8 cellular contexts compared by ENCODE assay signal in genomic region chr6:28136585-28137457, GRCh38.
DNase-seq lines count a peak whose midpoint lies in the region; ATAC-seq and TF ChIP-seq lines count a peak whose summit lies in the region.

No MANE protein-coding gene starts in this region.

- H3K9ac ChIP-seq in HUES48 (ENCODE audit: low read depth, low read length) (peak overlapping the region; percentile 73), OCI-LY1 (ENCODE audit: low read length) (peak overlapping the region; percentile 94)

- H3K27me3 ChIP-seq in HUES48 (ENCODE audit: control insufficient read depth, insufficient read depth, low read length) (0 out of 2 replicates have a peak, but pooled peaks cover 3% of the 10 kb centered on the region), OCI-LY1 (ENCODE audit: insufficient read depth, low read length) (no peaks in the 10 kb centered on the region)

- peaks cover 11% of the 10 kb centered on the region for H3K79me2 ChIP-seq in OCI-LY1 (ENCODE audit: insufficient read depth, low read length)

- no peaks in the 10 kb centered on the region for H3K9me3 ChIP-seq in HUES48 (ENCODE audit: control insufficient read depth, insufficient read depth, low read length)
- H3K9me3 ChIP-seq in OCI-LY1 (ENCODE audit: low read length): no peaks in the 10 kb centered on the region

- H3K9me2 ChIP-seq in OCI-LY1 (ENCODE audit: low read depth, low read length): no peaks in the 10 kb centered on the region

- peak overlapping the region; percentile 89 for H3K4me2 ChIP-seq in OCI-LY1 (ENCODE audit: low read length)

- H3F3A ChIP-seq in OCI-LY1 (ENCODE audit: insufficient read depth, low read length): no peaks in the 10 kb centered on the region

- peak; percentile 91 for DNase-seq in COR-L47 (lab: John Stamatoyannopoulos, UW)
- DNase-seq in activated T-cell treated with anti-CD3 and anti-CD28 coated beads for 24 hours (ENCODE audit: low read depth): peak; percentile 74
- peak; percentile 36 for DNase-seq in epidermal melanocyte (ENCODE audit: insufficient read length, low spot score)
- peak; percentile 84 for DNase-seq in middle frontal gyrus (ENCODE audit: extremely low spot score, low spot score)
- DNase-seq in stimulated activated CD8-positive, alpha-beta memory T cell treated with anti-CD3 and anti-CD28 coated beads, Interleukin-2, amount 100 ng/mL, for 1 hour (ENCODE audit: low read depth in 2 of 2): peak; percentile 61 to 64

- peaks cover 4% of the 10 kb centered on the region; the same call in 1 of the 2 replicates for H3K36me3 ChIP-seq in HUES48 (ENCODE audit: control insufficient read depth, insufficient read depth, low read length)
- H3K36me3 ChIP-seq in OCI-LY1 (ENCODE audit: insufficient read depth, low read length): peaks cover 14% of the 10 kb centered on the region; the same call in 1 of the 2 replicates

- H3K27ac ChIP-seq in HUES48 (ENCODE audit: low read depth, low read length): peak overlapping the region; percentile 94
- peak overlapping the region; percentile 89 for H3K27ac ChIP-seq in OCI-LY1 (ENCODE audit: low read depth, low read length, poor library complexity, severe bottlenecking)

- peak; percentile 65 for ATAC-seq in GM21390 (IDR thresholded peaks at IDR 0.05; ENCODE audit: unreplicated experiment)

- H3K4me1 ChIP-seq in HUES48 (ENCODE audit: control insufficient read depth, insufficient read depth, low read length): peaks cover 9% of the 10 kb centered on the region; the same call in 1 of the 2 replicates
- H3K4me1 ChIP-seq in OCI-LY1 (ENCODE audit: insufficient read depth, low read length, severe bottlenecking): peaks cover 39% of the 10 kb centered on the region

- H3K4me3 ChIP-seq in HUES48 (ENCODE audit: low read depth, low read length) (peak overlapping the region; percentile 94), OCI-LY1 (ENCODE audit: low read depth, low read length, poor library complexity, severe bottlenecking) (peak overlapping the region; percentile 79)

- TF ChIP-seq CTCF in OCI-LY1 (IDR thresholded peaks at IDR 0.05; ENCODE audit: low read length): no peak

- H2AFZ ChIP-seq in OCI-LY1 (ENCODE audit: low read length): peak overlapping the region; percentile 77

- H4K20me1 ChIP-seq in OCI-LY1 (ENCODE audit: insufficient read depth, low read length): no peaks in the 10 kb centered on the region

Comparison
In these comparisons a context has a peak if more than half of its experiments do, and no peak if none do; other contexts are left out.
1. Peak in every context shown above with its lines: DNase-seq, ATAC-seq, H3K4me3 ChIP-seq and H3K27ac ChIP-seq.
2. DNase-seq: peak in every context shown above with its lines; median percentile 91 in COR-L47; 84 in middle frontal gyrus; 74 in activated T-cell treated with anti-CD3 and anti-CD28 coated beads for 24 hours; 62 in stimulated activated CD8-positive, alpha-beta memory T cell treated with anti-CD3 and anti-CD28 coated beads, Interleukin-2, amount 100 ng/mL, for 1 hour; 36 in epidermal melanocyte.